ENCODE assay signal across 26 cellular contexts in the genomic region with DNA sequence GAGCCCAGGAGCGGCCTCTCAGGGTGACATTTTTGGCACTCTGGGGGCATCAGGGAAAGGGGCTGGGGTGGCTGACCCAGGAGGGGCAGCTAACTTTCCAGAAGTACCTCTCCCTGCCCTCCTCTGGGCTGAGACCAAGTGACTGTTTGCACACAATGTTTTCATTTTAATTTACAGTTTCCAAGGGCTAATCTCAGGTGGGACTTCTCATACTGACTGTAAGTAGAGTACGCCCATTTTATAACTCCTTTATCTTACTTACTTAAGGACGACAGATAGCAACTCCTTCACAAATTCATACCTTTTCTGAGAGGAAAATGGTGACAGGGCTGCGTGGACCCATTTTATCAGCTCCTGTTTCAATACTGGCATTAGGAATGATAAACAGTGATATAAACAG.
"Had no signal": no experiment of that assay in that cellular context is flagged by ENCODE, and none has a peak within 500 bp of the region (broad histone marks: within the 10 kb centered on the region; RNA-seq: fewer than 3 reads in every experiment).

No MANE protein-coding gene starts in this region.

- H3K9me3 Mint-ChIP-seq: activated CD4-positive, alpha-beta memory T cell treated with anti-CD3 and anti-CD28 coated beads, Interleukin-2, amount 10 ng/mL, durations not matched to agents 7 days and 5 days; activated CD4-positive, alpha-beta T cell treated with anti-CD3 and anti-CD28 coated beads, Interleukin-2, amount 10 ng/mL, durations not matched to agents 24 days and 14 days; activated naive CD4-positive, alpha-beta T cell treated with anti-CD3 and anti-CD28 coated beads, Interleukin-2, amount 10 ng/mL, durations not matched to agents 7 days and 5 days; activated T-cell treated with anti-CD3 and anti-CD28 coated beads, Interleukin-2, amount 50 U/mL, for 24 hours; activated T-cell treated with anti-CD3 and anti-CD28 coated beads, Interleukin-2, amount 50 U/mL, for 72 hours; central memory CD8-positive, alpha-beta T cell; dendritic cell treated with granulocyte-macrophage colony-stimulating factor and Interleukin-4, amounts not matched to agents 40 ng/mL and 50 ng/mL, for 4 days; endodermal cell had no signal

- ATAC-seq: activated CD4-positive, alpha-beta T cell treated with anti-CD3 and anti-CD28 coated beads for 36 hours; activated T-cell treated with anti-CD3 and anti-CD28 coated beads, Interleukin-2, amount 50 U/mL, for 72 hours; esophagus mucosa had no signal

- H3K4me3 ChIP-seq: coronary artery, dorsolateral prefrontal cortex had no signal

- H3K36me3 Mint-ChIP-seq: activated naive CD4-positive, alpha-beta T cell treated with anti-CD3 and anti-CD28 coated beads, Interleukin-2, amount 10 ng/mL, durations not matched to agents 7 days and 5 days; activated naive CD8-positive, alpha-beta T cell had no signal

- H3K4me3 Mint-ChIP-seq: activated CD4-positive, alpha-beta memory T cell treated with anti-CD3 and anti-CD28 coated beads, Interleukin-2, amount 10 ng/mL, durations not matched to agents 7 days and 5 days; activated CD4-positive, alpha-beta T cell treated with anti-CD3 and anti-CD28 coated beads for 36 hours; activated CD4-positive, alpha-beta T cell treated with anti-CD3 and anti-CD28 coated beads, Interleukin-2, amount 10 ng/mL, durations not matched to agents 24 days and 14 days; activated naive CD4-positive, alpha-beta T cell treated with anti-CD3 and anti-CD28 coated beads, Interleukin-2, amount 10 ng/mL, durations not matched to agents 7 days and 5 days; activated naive CD8-positive, alpha-beta T cell; activated T-cell treated with anti-CD3 and anti-CD28 coated beads, Interleukin-2, amount 50 U/mL, for 24 hours; activated T-cell treated with anti-CD3 and anti-CD28 coated beads, Interleukin-2, amount 50 U/mL, for 72 hours; central memory CD8-positive, alpha-beta T cell; dendritic cell treated with granulocyte-macrophage colony-stimulating factor and Interleukin-4, amounts not matched to agents 40 ng/mL and 50 ng/mL, for 4 days; endodermal cell had no signal

- H3K27ac ChIP-seq: brain microvascular endothelial cell, coronary artery, dorsolateral prefrontal cortex had no signal

- DNase-seq: activated CD4-positive, alpha-beta memory T cell treated with anti-CD3 and anti-CD28 coated beads, Interleukin-2, amount 10 ng/mL, durations not matched to agents 7 days and 5 days; activated CD4-positive, alpha-beta T cell treated with anti-CD3 and anti-CD28 coated beads for 36 hours; activated CD4-positive, alpha-beta T cell treated with anti-CD3 and anti-CD28 coated beads, Interleukin-2, amount 10 ng/mL, durations not matched to agents 24 days and 14 days; activated CD4-positive, alpha-beta T cell treated with anti-CD3 and anti-CD28 coated beads, Interleukin-2, amount 50 U/mL, for 4 hours; activated CD4-positive, CD25-positive, alpha-beta regulatory T cell; activated CD4-positive, CD25-positive, alpha-beta regulatory T cell treated with anti-CD3 and anti-CD28 coated beads, Interleukin-2, amount 50 U/mL, for 72 hours; activated CD8-positive, alpha-beta memory T cell treated with anti-CD3 and anti-CD28 coated beads, Interleukin-2, amount 50 U/mL, for 48 hours; activated gamma-delta T cell; activated naive CD4-positive, alpha-beta T cell; activated naive CD4-positive, alpha-beta T cell treated with anti-CD3 and anti-CD28 coated beads, Interleukin-2, amount 10 ng/mL, durations not matched to agents 7 days and 5 days; activated T-cell treated with anti-CD3 and anti-CD28 coated beads for 4 hours; activated T-cell treated with anti-CD3 and anti-CD28 coated beads, Interleukin-2, amount 50 U/mL, for 24 hours; activated T-cell treated with anti-CD3 and anti-CD28 coated beads, Interleukin-2, amount 50 U/mL, for 72 hours; amniotic stem cell; anterior cingulate cortex; brain microvascular endothelial cell; dorsolateral prefrontal cortex; effector memory CD4-positive, alpha-beta T cell; endodermal cell; foreskin fibroblast; T-helper 2 cell had no signal

- H3K27me3 ChIP-seq: brain microvascular endothelial cell had no signal

- H3K4me1 Mint-ChIP-seq: activated CD4-positive, alpha-beta memory T cell treated with anti-CD3 and anti-CD28 coated beads, Interleukin-2, amount 10 ng/mL, durations not matched to agents 7 days and 5 days; activated CD4-positive, alpha-beta T cell treated with anti-CD3 and anti-CD28 coated beads for 36 hours; activated CD4-positive, alpha-beta T cell treated with anti-CD3 and anti-CD28 coated beads, Interleukin-2, amount 10 ng/mL, durations not matched to agents 24 days and 14 days; activated naive CD4-positive, alpha-beta T cell treated with anti-CD3 and anti-CD28 coated beads, Interleukin-2, amount 10 ng/mL, durations not matched to agents 7 days and 5 days; central memory CD8-positive, alpha-beta T cell; endodermal cell had no signal

- H3K27ac Mint-ChIP-seq: activated CD4-positive, alpha-beta memory T cell treated with anti-CD3 and anti-CD28 coated beads, Interleukin-2, amount 10 ng/mL, durations not matched to agents 7 days and 5 days; activated CD4-positive, alpha-beta T cell treated with anti-CD3 and anti-CD28 coated beads for 36 hours; activated CD4-positive, alpha-beta T cell treated with anti-CD3 and anti-CD28 coated beads, Interleukin-2, amount 10 ng/mL, durations not matched to agents 24 days and 14 days; activated naive CD4-positive, alpha-beta T cell treated with anti-CD3 and anti-CD28 coated beads, Interleukin-2, amount 10 ng/mL, durations not matched to agents 7 days and 5 days; activated naive CD8-positive, alpha-beta T cell; activated T-cell treated with anti-CD3 and anti-CD28 coated beads, Interleukin-2, amount 50 U/mL, for 24 hours; activated T-cell treated with anti-CD3 and anti-CD28 coated beads, Interleukin-2, amount 50 U/mL, for 72 hours; dendritic cell treated with granulocyte-macrophage colony-stimulating factor and Interleukin-4, amounts not matched to agents 40 ng/mL and 50 ng/mL, for 4 days; endodermal cell had no signal

- H3K36me3 ChIP-seq: brain microvascular endothelial cell had no signal
